1 cellular context compared by ENCODE assay signal in the genomic region with DNA sequence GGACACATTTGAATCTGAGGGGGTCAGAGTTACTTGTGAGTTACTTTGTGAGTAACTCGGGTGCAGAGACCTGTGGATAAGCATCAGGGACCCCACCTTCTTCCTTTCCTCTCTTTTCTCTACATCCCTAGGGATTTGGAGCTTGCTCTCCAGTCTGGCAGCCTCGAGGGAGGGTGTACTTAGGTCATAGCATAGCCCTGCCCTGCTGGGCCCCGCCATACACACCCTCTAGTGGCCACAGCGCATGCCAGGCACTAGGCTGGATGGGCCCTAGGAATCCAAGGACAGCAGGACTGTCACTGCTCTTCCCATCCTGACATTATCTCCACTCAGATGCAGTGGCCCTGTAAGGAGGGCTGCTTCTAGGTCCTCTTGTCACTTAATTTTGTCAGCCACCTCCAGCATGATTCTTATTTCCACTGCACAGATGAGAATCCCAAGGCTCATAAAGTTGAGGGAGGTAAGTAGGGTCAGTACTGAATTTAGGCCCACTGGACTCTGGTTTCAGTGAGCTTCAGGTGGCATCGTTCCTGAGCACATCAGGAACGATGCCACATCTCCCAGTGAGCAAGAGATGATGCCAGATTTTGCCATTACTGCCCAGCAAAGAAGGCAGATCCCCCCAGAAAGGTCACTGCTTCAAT.
A peak's percentile ranks its signal among the peaks of the same experiment; 100 is the strongest.
TF ChIP-seq lines count a peak whose summit lies in the region.

No MANE protein-coding gene starts in this region.

TF ChIP-seq in HepG2, 621 proteins besides CTCF, POLR2A, EP300 and RAD21 (continued from another document and continues in another):
- TF ChIP-seq ZNF574 (CRISPR knock-in tag; IDR thresholded peaks at IDR 0.05) (peak; percentile 33; the same call in 1 of the 2 replicates), THRA (CRISPR knock-in tag; IDR thresholded peaks at IDR 0.05; ENCODE audit: borderline replicate concordance) (0 out of 2 replicates have a peak, but pooled peaks have one; percentile 51), ZNF841 (CRISPR knock-in tag; IDR thresholded peaks at IDR 0.05; ENCODE audit: borderline replicate concordance) (no peak), HDAC1 (CRISPR knock-in tag; IDR thresholded peaks at IDR 0.05) (no peak), SIX1 (CRISPR knock-in tag; IDR thresholded peaks at IDR 0.05; ENCODE audit: borderline replicate concordance) (no peak), MIER3 (CRISPR knock-in tag; IDR thresholded peaks at IDR 0.05; ENCODE audit: borderline replicate concordance) (0 out of 2 replicates have a peak, but pooled peaks have one; percentile 47), ELF3 (CRISPR knock-in tag; IDR thresholded peaks at IDR 0.05) (0 out of 2 replicates have a peak, but pooled peaks have one; percentile 24), ZNF768 (CRISPR knock-in tag; IDR thresholded peaks at IDR 0.05) (peak; percentile 38; the same call in 1 of the 2 replicates), FOSL2 (CRISPR knock-in tag; IDR thresholded peaks at IDR 0.05) (0 out of 2 replicates have a peak, but pooled peaks have one; percentile 15), ZFY (CRISPR knock-in tag; IDR thresholded peaks at IDR 0.05) (peak; percentile 32; the same call in 1 of the 2 replicates), PPARG (CRISPR knock-in tag; conservative IDR thresholded peaks at IDR 0.05) (0 out of 2 replicates have a peak, but pooled peaks have one; percentile 24), MLLT10 (CRISPR knock-in tag; IDR thresholded peaks at IDR 0.05) (no peak), MED1 (CRISPR knock-in tag; IDR thresholded peaks at IDR 0.05) (no peak), ATF2 (CRISPR knock-in tag; IDR thresholded peaks at IDR 0.05) (peak; percentile 27; the same call in 1 of the 2 replicates), GATAD2A (CRISPR knock-in tag; IDR thresholded peaks at IDR 0.05) (peak; percentile 54), ZNF614 (CRISPR knock-in tag; IDR thresholded peaks at IDR 0.05; ENCODE audit: borderline replicate concordance) (peak; percentile 47; the same call in 1 of the 2 replicates), ERF (CRISPR knock-in tag; IDR thresholded peaks at IDR 0.05) (peak; percentile 43; the same call in 1 of the 2 replicates), ZBTB21 (CRISPR knock-in tag; IDR thresholded peaks at IDR 0.05) (no peak), ZNF18 (CRISPR knock-in tag; IDR thresholded peaks at IDR 0.05; ENCODE audit: insufficient replicate concordance) (no peak), XRCC5 (optimal IDR thresholded peaks at IDR 0.05; ENCODE audit: low read length) (peak; percentile 92), SMC3 (IDR thresholded peaks at IDR 0.05; ENCODE audit: low read length) (peak; percentile 74), KDM2A (CRISPR knock-in tag; IDR thresholded peaks at IDR 0.05; ENCODE audit: borderline replicate concordance, low read depth) (peak; percentile 79; the same call in 1 of the 2 replicates), ZNF530 (CRISPR knock-in tag; IDR thresholded peaks at IDR 0.05; ENCODE audit: low read depth) (no peak), ZSCAN25 (CRISPR knock-in tag; IDR thresholded peaks at IDR 0.05) (0 out of 2 replicates have a peak, but pooled peaks have one; percentile 33), MXI1 (IDR thresholded peaks at IDR 0.05; ENCODE audit: borderline replicate concordance, low read depth, low read length) (no peak), ZNF121 (CRISPR knock-in tag; IDR thresholded peaks at IDR 0.05) (no peak), IRF2 (CRISPR knock-in tag; IDR thresholded peaks at IDR 0.05) (peak; percentile 43; the same call in 1 of the 2 replicates), ZKSCAN1 (IDR thresholded peaks at IDR 0.05; ENCODE audit: low read length) (0 out of 2 replicates have a peak, but pooled peaks have one; percentile 29), MAZ (IDR thresholded peaks at IDR 0.05; ENCODE audit: borderline replicate concordance, low read depth, low read length) (0 out of 2 replicates have a peak, but pooled peaks have one; percentile 20), MAZ (CRISPR knock-in tag; IDR thresholded peaks at IDR 0.05; ENCODE audit: low read depth) (no peak), KAT8 (CRISPR knock-in tag; IDR thresholded peaks at IDR 0.05) (peak; percentile 49; the same call in 1 of the 2 replicates), ZBTB43 (CRISPR knock-in tag; conservative IDR thresholded peaks at IDR 0.05) (no peak), ZSCAN30 (CRISPR knock-in tag; IDR thresholded peaks at IDR 0.05) (no peak)
- TF ChIP-seq, protein P1, sequence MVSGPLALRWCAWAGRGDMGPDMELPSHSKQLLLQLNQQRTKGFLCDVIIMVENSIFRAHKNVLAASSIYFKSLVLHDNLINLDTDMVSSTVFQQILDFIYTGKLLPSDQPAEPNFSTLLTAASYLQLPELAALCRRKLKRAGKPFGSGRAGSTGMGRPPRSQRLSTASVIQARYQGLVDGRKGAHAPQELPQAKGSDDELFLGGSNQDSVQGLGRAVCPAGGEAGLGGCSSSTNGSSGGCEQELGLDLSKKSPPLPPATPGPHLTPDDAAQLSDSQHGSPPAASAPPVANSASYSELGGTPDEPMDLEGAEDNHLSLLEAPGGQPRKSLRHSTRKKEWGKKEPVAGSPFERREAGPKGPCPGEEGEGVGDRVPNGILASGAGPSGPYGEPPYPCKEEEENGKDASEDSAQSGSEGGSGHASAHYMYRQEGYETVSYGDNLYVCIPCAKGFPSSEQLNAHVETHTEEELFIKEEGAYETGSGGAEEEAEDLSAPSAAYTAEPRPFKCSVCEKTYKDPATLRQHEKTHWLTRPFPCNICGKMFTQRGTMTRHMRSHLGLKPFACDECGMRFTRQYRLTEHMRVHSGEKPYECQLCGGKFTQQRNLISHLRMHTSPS (CRISPR knock-in tag; IDR thresholded peaks at IDR 0.05; ENCODE audit: low read depth), result no peak
- TF ChIP-seq, protein P2, sequence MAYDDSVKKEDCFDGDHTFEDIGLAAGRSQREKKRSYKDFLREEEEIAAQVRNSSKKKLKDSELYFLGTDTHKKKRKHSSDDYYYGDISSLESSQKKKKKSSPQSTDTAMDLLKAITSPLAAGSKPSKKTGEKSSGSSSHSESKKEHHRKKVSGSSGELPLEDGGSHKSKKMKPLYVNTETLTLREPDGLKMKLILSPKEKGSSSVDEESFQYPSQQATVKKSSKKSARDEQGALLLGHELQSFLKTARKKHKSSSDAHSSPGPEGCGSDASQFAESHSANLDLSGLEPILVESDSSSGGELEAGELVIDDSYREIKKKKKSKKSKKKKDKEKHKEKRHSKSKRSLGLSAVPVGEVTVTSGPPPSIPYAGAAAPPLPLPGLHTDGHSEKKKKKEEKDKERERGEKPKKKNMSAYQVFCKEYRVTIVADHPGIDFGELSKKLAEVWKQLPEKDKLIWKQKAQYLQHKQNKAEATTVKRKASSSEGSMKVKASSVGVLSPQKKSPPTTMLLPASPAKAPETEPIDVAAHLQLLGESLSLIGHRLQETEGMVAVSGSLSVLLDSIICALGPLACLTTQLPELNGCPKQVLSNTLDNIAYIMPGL (CRISPR knock-in tag; IDR thresholded peaks at IDR 0.05; ENCODE audit: borderline replicate concordance in 1 of 2, low read depth in 1 of 2), result peak; percentile 28 to 88; a peak in 3 of 4 replicates
- TF ChIP-seq, protein P3, sequence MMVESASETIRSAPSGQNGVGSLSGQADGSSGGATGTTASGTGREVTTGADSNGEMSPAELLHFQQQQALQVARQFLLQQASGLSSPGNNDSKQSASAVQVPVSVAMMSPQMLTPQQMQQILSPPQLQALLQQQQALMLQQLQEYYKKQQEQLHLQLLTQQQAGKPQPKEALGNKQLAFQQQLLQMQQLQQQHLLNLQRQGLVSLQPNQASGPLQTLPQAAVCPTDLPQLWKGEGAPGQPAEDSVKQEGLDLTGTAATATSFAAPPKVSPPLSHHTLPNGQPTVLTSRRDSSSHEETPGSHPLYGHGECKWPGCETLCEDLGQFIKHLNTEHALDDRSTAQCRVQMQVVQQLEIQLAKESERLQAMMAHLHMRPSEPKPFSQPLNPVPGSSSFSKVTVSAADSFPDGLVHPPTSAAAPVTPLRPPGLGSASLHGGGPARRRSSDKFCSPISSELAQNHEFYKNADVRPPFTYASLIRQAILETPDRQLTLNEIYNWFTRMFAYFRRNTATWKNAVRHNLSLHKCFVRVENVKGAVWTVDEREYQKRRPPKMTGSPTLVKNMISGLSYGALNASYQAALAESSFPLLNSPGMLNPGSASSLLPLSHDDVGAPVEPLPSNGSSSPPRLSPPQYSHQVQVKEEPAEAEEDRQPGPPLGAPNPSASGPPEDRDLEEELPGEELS (CRISPR knock-in tag; IDR thresholded peaks at IDR 0.05), result 0 out of 2 replicates have a peak, but pooled peaks have one; percentile 20
- TF ChIP-seq, protein P4, sequence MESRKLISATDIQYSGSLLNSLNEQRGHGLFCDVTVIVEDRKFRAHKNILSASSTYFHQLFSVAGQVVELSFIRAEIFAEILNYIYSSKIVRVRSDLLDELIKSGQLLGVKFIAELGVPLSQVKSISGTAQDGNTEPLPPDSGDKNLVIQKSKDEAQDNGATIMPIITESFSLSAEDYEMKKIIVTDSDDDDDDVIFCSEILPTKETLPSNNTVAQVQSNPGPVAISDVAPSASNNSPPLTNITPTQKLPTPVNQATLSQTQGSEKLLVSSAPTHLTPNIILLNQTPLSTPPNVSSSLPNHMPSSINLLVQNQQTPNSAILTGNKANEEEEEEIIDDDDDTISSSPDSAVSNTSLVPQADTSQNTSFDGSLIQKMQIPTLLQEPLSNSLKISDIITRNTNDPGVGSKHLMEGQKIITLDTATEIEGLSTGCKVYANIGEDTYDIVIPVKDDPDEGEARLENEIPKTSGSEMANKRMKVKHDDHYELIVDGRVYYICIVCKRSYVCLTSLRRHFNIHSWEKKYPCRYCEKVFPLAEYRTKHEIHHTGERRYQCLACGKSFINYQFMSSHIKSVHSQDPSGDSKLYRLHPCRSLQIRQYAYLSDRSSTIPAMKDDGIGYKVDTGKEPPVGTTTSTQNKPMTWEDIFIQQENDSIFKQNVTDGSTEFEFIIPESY (CRISPR knock-in tag; IDR thresholded peaks at IDR 0.05), result 0 out of 2 replicates have a peak, but pooled peaks have one; percentile 40
